In the genomic region with DNA sequence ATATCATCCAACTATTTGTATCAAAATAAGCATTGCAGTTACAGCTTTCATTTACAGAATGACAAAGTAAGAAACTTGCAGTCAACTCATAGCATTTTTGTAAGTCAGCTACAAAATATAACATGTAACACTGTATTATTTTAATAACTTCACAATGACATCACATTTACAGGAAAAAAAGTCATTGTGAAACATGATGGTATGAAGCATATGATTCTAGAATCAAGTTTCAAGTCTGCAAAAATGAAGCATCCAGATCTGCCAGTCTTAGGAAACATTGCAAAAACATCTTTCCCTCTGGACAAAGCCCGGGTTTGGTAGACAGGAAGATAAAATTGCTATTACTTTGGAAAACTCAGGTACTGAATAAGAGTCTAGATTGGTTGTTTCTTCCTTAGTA, we compare ENCODE assay signal across 33 cellular contexts.
A peak's percentile ranks its signal among the peaks of the same experiment; 100 is the strongest.
DNase-seq lines count a peak whose midpoint lies in the region; ATAC-seq and TF ChIP-seq lines count a peak whose summit lies in the region.
"Had no signal": no experiment of that assay in that cellular context is flagged by ENCODE, and none has a peak within 500 bp of the region (broad histone marks: within the 10 kb centered on the region; RNA-seq: fewer than 3 reads in every experiment).

No MANE protein-coding gene starts in this region.

- H3K4ac ChIP-seq in mesenchymal stem cell (ENCODE audit: low read depth in 1 of 2, low read length in 2 of 2): no peak overlapping the region

- H4K20me1 ChIP-seq in mammary epithelial cell (ENCODE audit: insufficient read depth, low read length): no peaks in the 10 kb centered on the region

- H3K4me3 Mint-ChIP-seq in MCF 10A (ENCODE audit: unreplicated experiment): no peak overlapping the region
- H3K4me3 Mint-ChIP-seq: activated CD4-positive, alpha-beta memory T cell treated with anti-CD3 and anti-CD28 coated beads for 36 hours; activated naive CD4-positive, alpha-beta T cell treated with anti-CD3 and anti-CD28 coated beads, Interleukin-2, amount 10 ng/mL, durations not matched to agents 7 days and 5 days; B cell; CD8-positive, alpha-beta T cell; H9; nephron; stimulated activated effector memory CD8-positive, alpha-beta T cell treated with anti-CD3 and anti-CD28 coated beads, Interleukin-12 subunit alpha, Interleukin-12 subunit beta, amount 100 ng/mL, for 72 hours; T-helper 1 cell treated with Interleukin-12 subunit alpha and Interleukin-12 subunit beta and Interleukin-4 antibody, amounts not matched to agents 30 μg/mL and 1 μg/mL, for 36 hours had no signal

- H3K4me1 Mint-ChIP-seq in MCF 10A (ENCODE audit: insufficient read depth, unreplicated experiment): peaks cover 23% of the 10 kb centered on the region
- H3K4me1 Mint-ChIP-seq: activated naive CD4-positive, alpha-beta T cell treated with anti-CD3 and anti-CD28 coated beads, Interleukin-2, amount 10 ng/mL, durations not matched to agents 7 days and 5 days; B cell; stimulated activated effector memory CD8-positive, alpha-beta T cell treated with anti-CD3 and anti-CD28 coated beads, Interleukin-12 subunit alpha, Interleukin-12 subunit beta, amount 100 ng/mL, for 72 hours had no signal

- dilution Hi-C loops in mammary epithelial cell (cut with HindIII; ENCODE audit: low sequenced_read_pairs): no loop called here

- CTCF ChIA-PET in MCF 10A (lab: Yijun Ruan, JAX): no interaction called here
- CTCF ChIA-PET in mammary epithelial cell (lab: Charles Lee; ENCODE audit: low non-redundant PET): no interaction called here

- H3K4me1 ChIP-seq in mammary epithelial cell (ENCODE audit: insufficient read depth, low read length) (peaks cover 15% of the 10 kb centered on the region), mesenchymal stem cell (ENCODE audit: control insufficient read depth, insufficient read depth, low read depth, low read length) (peaks cover 9% of the 10 kb centered on the region)
- H3K4me1 ChIP-seq: lower lobe of right lung, right atrium auricular region had no signal

- H3K14ac ChIP-seq in mesenchymal stem cell (ENCODE audit: low read length in 2 of 2): no peak overlapping the region

- no peaks in the 10 kb centered on the region for H3K79me1 ChIP-seq in mesenchymal stem cell (replicated peaks; ENCODE audit: low read length, poor library complexity, severe bottlenecking)

- H3K27ac Mint-ChIP-seq in MCF 10A (ENCODE audit: low read depth, unreplicated experiment): peak overlapping the region; percentile 81
- H3K27ac Mint-ChIP-seq: activated CD4-positive, alpha-beta memory T cell treated with anti-CD3 and anti-CD28 coated beads for 36 hours; activated naive CD4-positive, alpha-beta T cell treated with anti-CD3 and anti-CD28 coated beads, Interleukin-2, amount 10 ng/mL, durations not matched to agents 7 days and 5 days; B cell; CD8-positive, alpha-beta T cell; H9; nephron; stimulated activated effector memory CD8-positive, alpha-beta T cell treated with anti-CD3 and anti-CD28 coated beads, Interleukin-12 subunit alpha, Interleukin-12 subunit beta, amount 100 ng/mL, for 72 hours; T-helper 1 cell treated with Interleukin-12 subunit alpha and Interleukin-12 subunit beta and Interleukin-4 antibody, amounts not matched to agents 30 μg/mL and 1 μg/mL, for 36 hours had no signal

- peak; percentile 52 for DNase-seq in MCF 10A (ENCODE audit: unreplicated experiment)
- no peak for DNase-seq in mammary epithelial cell
- peak; percentile 45 for DNase-seq in dedifferentiated amniotic fluid mesenchymal stem cell (ENCODE audit: extremely low spot score)
- DNase-seq in mesenchymal stem cell: no peak
- no peak for DNase-seq in HUDEP-2 (lab: John Stamatoyannopoulos, UW; ENCODE audit: unreplicated experiment in 76 of 76)
- DNase-seq in NCI-H1436 treated with DMSO at 0.1 percent for 48 hours (lab: John Stamatoyannopoulos, UW): no peak
- DNase-seq in EL: no peak
- DNase-seq: activated CD4-positive, alpha-beta memory T cell treated with anti-CD3 and anti-CD28 coated beads for 36 hours; activated CD8-positive, alpha-beta memory T cell treated with anti-CD3 and anti-CD28 coated beads, Interleukin-2, amount 50 U/mL, for 4 hours; activated naive CD4-positive, alpha-beta T cell treated with anti-CD3 and anti-CD28 coated beads, Interleukin-2, amount 10 ng/mL, durations not matched to agents 7 days and 5 days; caudate nucleus; CD8-positive, alpha-beta T cell; DMS 273 treated with DMSO at 0.1 percent for 48 hours; H9; head of caudate nucleus; KBM-7; lower lobe of right lung; mucosa of descending colon; NCI-H146; NCI-H446 treated with DMSO at 0.1 percent for 48 hours; NCI-H82; stimulated activated CD4-positive, alpha-beta T cell treated with anti-CD3 and anti-CD28 coated beads, Interleukin-4, amount 100 ng/mL, for 24 hours; substantia nigra had no signal

- H2BK5ac ChIP-seq in mesenchymal stem cell (ENCODE audit: low read depth, low read length, poor library complexity, severe bottlenecking): no peak overlapping the region

- H3K27ac ChIP-seq in mammary epithelial cell (ENCODE audit: insufficient read depth, low read depth, low read length): no peak overlapping the region
- H3K27ac ChIP-seq in mesenchymal stem cell (ENCODE audit: low read length, poor library complexity, severe bottlenecking): peak overlapping the region; percentile 43
- H3K27ac ChIP-seq: 22Rv1, lower lobe of right lung, RWPE1, SK-N-MC had no signal

- in situ Hi-C loops in mammary epithelial cell (cut with MboI; ENCODE audit: low sequenced_read_pairs in 2 of 2): no loop called here

- no peaks in the 10 kb centered on the region for H3K36me3 Mint-ChIP-seq in MCF 10A (ENCODE audit: insufficient read depth, unreplicated experiment)
- H3K36me3 Mint-ChIP-seq: activated CD4-positive, alpha-beta memory T cell treated with anti-CD3 and anti-CD28 coated beads for 36 hours; activated naive CD4-positive, alpha-beta T cell treated with anti-CD3 and anti-CD28 coated beads, Interleukin-2, amount 10 ng/mL, durations not matched to agents 7 days and 5 days; CD8-positive, alpha-beta T cell; stimulated activated effector memory CD8-positive, alpha-beta T cell treated with anti-CD3 and anti-CD28 coated beads, Interleukin-12 subunit alpha, Interleukin-12 subunit beta, amount 100 ng/mL, for 72 hours had no signal

- no peak overlapping the region for H4K8ac ChIP-seq in mesenchymal stem cell (ENCODE audit: low read length)

- no peak overlapping the region for H3K23ac ChIP-seq in mesenchymal stem cell (ENCODE audit: low read length in 2 of 2)

- H3K9me3 ChIP-seq in mammary epithelial cell (replicated peaks; ENCODE audit: insufficient read depth, low read length) (no peaks in the 10 kb centered on the region), mesenchymal stem cell (ENCODE audit: control insufficient read depth, low read length) (no peaks in the 10 kb centered on the region)
- H3K9me3 ChIP-seq: mucosa of descending colon had no signal

- no peaks in the 10 kb centered on the region for H3K27me3 Mint-ChIP-seq in MCF 10A (ENCODE audit: insufficient read depth, unreplicated experiment)
- H3K27me3 Mint-ChIP-seq: activated CD4-positive, alpha-beta memory T cell treated with anti-CD3 and anti-CD28 coated beads for 36 hours; activated naive CD4-positive, alpha-beta T cell treated with anti-CD3 and anti-CD28 coated beads, Interleukin-2, amount 10 ng/mL, durations not matched to agents 7 days and 5 days; B cell had no signal

- POLR2A ChIA-PET in MCF 10A (lab: Yijun Ruan, JAX): no interaction called here

- whole genome bisulfite sequencing in mammary epithelial cell (ENCODE audit: low coverage, missing lambda C conversion rate): 0% methylated on average over 1 of the region's 1 CpG
- WGBS in mesenchymal stem cell: 62% methylated on average over 1 of the region's 1 CpG

- H3K27me3 ChIP-seq in mammary epithelial cell (ENCODE audit: insufficient read depth, low read length): no peaks in the 10 kb centered on the region
- H3K27me3 ChIP-seq in mesenchymal stem cell (ENCODE audit: control insufficient read depth in 1 of 2, insufficient read depth in 1 of 2, low read length in 2 of 2): no peaks in the 10 kb centered on the region
- H3K27me3 ChIP-seq: right atrium auricular region had no signal

- intact Hi-C loops in MCF 10A (cut with micrococcal nuclease) (no loop called here), mammary epithelial cell (cut with micrococcal nuclease) (no loop called here)

- H3K79me2 ChIP-seq in mammary epithelial cell (ENCODE audit: insufficient read depth, low read length): no peaks in the 10 kb centered on the region

- H3K36me3 ChIP-seq in mammary epithelial cell (ENCODE audit: insufficient read depth, low read length): no peaks in the 10 kb centered on the region
- no peaks in the 10 kb centered on the region for H3K36me3 ChIP-seq in mesenchymal stem cell (ENCODE audit: control insufficient read depth in 1 of 2, insufficient read depth in 2 of 2, low read depth in 1 of 2, low read length in 2 of 2)
- H3K36me3 ChIP-seq: lower lobe of right lung, right atrium auricular region had no signal

- H2AFZ ChIP-seq in mammary epithelial cell (ENCODE audit: low read depth, low read length) (no peak overlapping the region), mesenchymal stem cell (ENCODE audit: low read depth, low read length) (no peak overlapping the region)

- H2AK5ac ChIP-seq in mesenchymal stem cell (ENCODE audit: low read length, severe bottlenecking): no peak overlapping the region

- no peak overlapping the region for H3K18ac ChIP-seq in mesenchymal stem cell (ENCODE audit: low read depth in 1 of 2, low read length in 2 of 2)

- no peak overlapping the region for H3K9ac ChIP-seq in mammary epithelial cell (ENCODE audit: insufficient read depth, low read length)
- peak overlapping the region; percentile 80 for H3K9ac ChIP-seq in mesenchymal stem cell (ENCODE audit: low read length)

- no peak overlapping the region for H2BK12ac ChIP-seq in mesenchymal stem cell (ENCODE audit: low read length in 2 of 2)

- H4K91ac ChIP-seq in mesenchymal stem cell (ENCODE audit: low read length): no peak overlapping the region

- ATAC-seq in GM18870 (IDR thresholded peaks at IDR 0.05; ENCODE audit: unreplicated experiment): no peak
- ATAC-seq: activated CD4-positive, CD25-positive, alpha-beta regulatory T cell treated with anti-CD3 and anti-CD28 coated beads, Interleukin-2, amount 50 U/mL, for 24 hours; CD8-positive, alpha-beta T cell; lower lobe of right lung; mucosa of descending colon; stimulated activated effector memory CD8-positive, alpha-beta T cell treated with anti-CD3 and anti-CD28 coated beads, Interleukin-12 subunit alpha, Interleukin-12 subunit beta, amount 100 ng/mL, for 72 hours had no signal

- BruUV-seq in MCF 10A (replicated peaks; lab: Mats Ljungman, UMichigan) (no TSS peak), mammary epithelial cell (replicated peaks; lab: Mats Ljungman, UMichigan) (no TSS peak)

- no peak overlapping the region for H2BK15ac ChIP-seq in mesenchymal stem cell (ENCODE audit: low read depth, poor library complexity, severe bottlenecking)

- H3K4me2 ChIP-seq in mammary epithelial cell (ENCODE audit: insufficient read depth, low read depth, low read length) (no peak overlapping the region), mesenchymal stem cell (ENCODE audit: low read length, poor library complexity, severe bottlenecking) (no peak overlapping the region)

- H3K4me3 ChIP-seq in mammary epithelial cell (replicated peaks in 1 of 3; ENCODE audit: insufficient read depth in 1 of 3, low read depth in 2 of 3, low read length in 3 of 3) (no peak overlapping the region), mesenchymal stem cell (ENCODE audit: insufficient read depth in 1 of 2, low read depth in 1 of 2, low read length in 2 of 2) (peak overlapping the region in 1 of 2 experiments; percentile 31)
- H3K4me3 ChIP-seq: lower lobe of right lung, mucosa of descending colon, right atrium auricular region, SK-N-MC had no signal

- no peak overlapping the region for H2BK120ac ChIP-seq in mesenchymal stem cell (ENCODE audit: low read depth, low read length)

- TF ChIP-seq CTCF in MCF 10A (IDR thresholded peaks at IDR 0.05; ENCODE audit: unreplicated experiment): no peak
- TF ChIP-seq CTCF in mammary epithelial cell (conservative IDR thresholded peaks at IDR 0.05 in 1 of 2, IDR thresholded peaks at IDR 0.05 in 1 of 2; ENCODE audit: extremely low read depth in 1 of 2, insufficient read depth in 1 of 2, low read depth in 1 of 2, low read length in 2 of 2): no peak

- H3K9me3 Mint-ChIP-seq in MCF 10A (ENCODE audit: unreplicated experiment): peaks cover 10% of the 10 kb centered on the region

Comparison
In these comparisons a context has a peak if more than half of its experiments do, and no peak if none do; other contexts are left out.
1. DNase-seq: peak in MCF 10A (single experiment) and dedifferentiated amniotic fluid mesenchymal stem cell (single experiment); none in mammary epithelial cell (single experiment), mesenchymal stem cell (single experiment), HUDEP-2 (0 of 76), NCI-H1436 treated with DMSO at 0.1 percent for 48 hours (single experiment) and EL (single experiment).